In the genomic region with DNA sequence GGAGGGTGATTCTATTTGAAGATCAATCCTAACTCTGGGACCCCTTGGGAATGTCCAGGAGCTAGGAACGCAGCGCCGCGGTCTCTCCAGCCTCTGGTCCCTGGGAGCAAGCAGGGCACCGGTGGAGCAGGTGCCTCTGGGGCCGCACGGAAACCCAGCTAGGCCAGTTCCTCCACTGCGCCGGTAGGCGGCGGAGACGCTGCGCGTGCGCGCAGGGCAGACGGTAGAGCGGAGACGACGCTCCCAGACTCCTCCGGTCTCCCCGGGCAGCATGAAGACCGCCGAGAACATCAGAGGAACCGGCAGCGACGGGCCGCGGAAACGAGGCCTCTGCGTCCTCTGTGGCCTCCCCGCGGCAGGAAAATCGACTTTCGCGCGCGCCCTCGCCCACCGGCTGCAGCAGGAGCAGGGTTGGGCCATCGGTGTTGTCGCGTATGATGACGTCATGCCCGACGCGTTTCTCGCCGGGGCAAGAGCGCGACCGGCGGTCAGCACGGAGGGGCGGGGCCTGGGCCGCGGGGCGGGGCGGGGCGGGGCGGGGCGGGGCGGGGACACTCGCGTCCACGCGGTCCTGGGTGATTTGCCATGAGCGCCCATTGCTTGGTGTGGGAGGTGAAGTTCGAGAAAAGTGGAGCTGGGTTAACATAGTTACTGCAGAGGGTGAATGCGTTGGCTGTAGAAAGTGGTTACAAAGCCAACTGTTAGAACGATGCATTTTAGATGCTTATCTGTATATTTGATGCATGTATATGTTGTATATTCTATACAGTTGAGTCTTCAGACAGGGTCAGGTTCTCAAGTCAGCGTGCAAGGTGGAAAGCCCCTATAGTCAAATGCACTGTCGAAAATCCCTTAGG, we compare ENCODE assay signal across 8 cellular contexts. TPM values are rescaled to one million over a fixed set of nuclear protein-coding genes. Genes with fewer than 3 reads are reported as not detected.
DNase-seq lines count a peak whose midpoint lies in the region; ATAC-seq and TF ChIP-seq lines count a peak whose summit lies in the region.

A gene with protein sequence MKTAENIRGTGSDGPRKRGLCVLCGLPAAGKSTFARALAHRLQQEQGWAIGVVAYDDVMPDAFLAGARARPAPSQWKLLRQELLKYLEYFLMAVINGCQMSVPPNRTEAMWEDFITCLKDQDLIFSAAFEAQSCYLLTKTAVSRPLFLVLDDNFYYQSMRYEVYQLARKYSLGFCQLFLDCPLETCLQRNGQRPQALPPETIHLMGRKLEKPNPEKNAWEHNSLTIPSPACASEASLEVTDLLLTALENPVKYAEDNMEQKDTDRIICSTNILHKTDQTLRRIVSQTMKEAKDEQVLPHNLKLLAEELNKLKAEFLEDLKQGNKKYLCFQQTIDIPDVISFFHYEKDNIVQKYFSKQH (plus strand): TSS at position 193 of the 857 bp plus-strand sequence. CDS start 79 bp downstream, at position 272.

- H3K4me1 ChIP-seq in left lung: peaks cover 11 to 12% of the 10 kb centered on the region in 2 donors

- intact Hi-C loops in left lung (cut with DNase I): no loop called here

- H3K4me3 ChIP-seq in left lung: peak within 1 kb of the TSS; percentile 59 to 77

- peak; percentile 95 for DNase-seq in CD1c-positive myeloid dendritic cell (ENCODE audit: extremely low spot score)
- peak; percentile 65 for DNase-seq in NCI-H526 treated with DMSO at 0.1 percent for 48 hours (lab: John Stamatoyannopoulos, UW)
- DNase-seq in activated CD4-positive, alpha-beta T cell treated with anti-CD3 and anti-CD28 coated beads, Interleukin-2, amount 50 U/mL, for 1 hour: peak; percentile 83
- peak; percentile 87 for DNase-seq in dedifferentiated amniotic fluid mesenchymal stem cell (ENCODE audit: extremely low spot score)
- DNase-seq in left lung: peak; percentile 94 to 96
- DNase-seq in stimulated activated CD4-positive, alpha-beta T cell treated with anti-CD3 and anti-CD28 coated beads, Interleukin-2, amount 100 ng/mL, for 4 hours (ENCODE audit: low read depth): peak; percentile 81

- peak; percentile 98 for ATAC-seq in GM19372 (IDR thresholded peaks at IDR 0.05; ENCODE audit: low read depth, unreplicated experiment)
- ATAC-seq in HG03521 (IDR thresholded peaks at IDR 0.05; ENCODE audit: unreplicated experiment): peak; percentile 97
- ATAC-seq in left lung: peak; percentile 100

- H3K27me3 ChIP-seq in left lung: no peaks in the 10 kb centered on the region

- H3K27ac ChIP-seq in left lung: peak within 1 kb of the TSS; percentile 93 to 96

- no peaks in the 10 kb centered on the region for H3K36me3 ChIP-seq in left lung

- no peaks in the 10 kb centered on the region for H3K9me3 ChIP-seq in left lung

- TF ChIP-seq CTCF in left lung (IDR thresholded peaks at IDR 0.05): peak; percentile 92 to 94

RNA-seq across cellular contexts. Expression of the gene that starts here (rescaled TPM):
- total RNA-seq in left lung: 1 to 10 TPM; 3.8 to 4.4 TPM

Comparison
In these comparisons a context has a peak if more than half of its experiments do, and no peak if none do; other contexts are left out.
1. Peak in every context shown above with its lines: DNase-seq, ATAC-seq, H3K4me3 ChIP-seq and H3K27ac ChIP-seq.